9 cellular contexts compared by ENCODE assay signal in the genomic region with DNA sequence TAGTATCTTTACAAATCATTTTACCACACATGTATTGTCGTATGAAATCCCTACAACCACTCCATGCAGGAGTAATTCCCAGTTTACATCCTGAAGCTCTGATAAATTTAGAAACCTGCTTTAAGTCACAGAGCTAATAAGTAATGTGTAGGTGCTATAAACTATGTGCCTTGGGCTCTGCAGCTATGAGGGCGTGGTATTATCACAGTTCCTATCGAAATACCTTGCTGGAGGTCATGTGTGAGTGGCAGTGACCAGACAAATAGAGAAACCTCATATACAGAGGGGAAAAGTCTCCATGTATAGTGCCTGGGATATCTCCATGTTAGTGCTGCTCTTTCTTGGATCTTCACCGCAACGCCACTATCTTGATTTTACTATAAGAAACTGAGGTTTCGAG. TPM values are rescaled to one million over a fixed set of nuclear protein-coding genes. Genes with fewer than 3 reads are reported as not detected.
DNase-seq lines count a peak whose midpoint lies in the region; ATAC-seq, FAIRE-seq and TF ChIP-seq lines count a peak whose summit lies in the region.
"Had no signal": no experiment of that assay in that cellular context is flagged by ENCODE, and none has a peak within 500 bp of the region (broad histone marks: within the 10 kb centered on the region; RNA-seq: fewer than 3 reads in every experiment).

No MANE protein-coding gene starts in this region.

- no peak for TF ChIP-seq EP300 in ovary (IDR thresholded peaks at IDR 0.05)

- peaks cover 48% of the 10 kb centered on the region for H3K79me2 ChIP-seq in OCI-LY3 (ENCODE audit: low read length)

- H2AFZ ChIP-seq in OCI-LY3 (ENCODE audit: low read depth, low read length) = peak overlapping the region; percentile 97

- intact Hi-C loops in ovary (cut with DNase I) = no loop called here

- no peaks in the 10 kb centered on the region for H3K9me3 ChIP-seq in CD4-positive, CD25-positive, alpha-beta regulatory T cell (ENCODE audit: control insufficient read depth in 2 of 2, low read length in 2 of 2)
- H3K9me3 ChIP-seq in OCI-LY3 (ENCODE audit: insufficient read depth, low read length) = no peaks in the 10 kb centered on the region
- no peaks in the 10 kb centered on the region for H3K9me3 ChIP-seq in effector memory CD4-positive, alpha-beta T cell (ENCODE audit: control insufficient read depth, low read length)
- H3K9me3 ChIP-seq in ovary = no peaks in the 10 kb centered on the region

- H3K9ac ChIP-seq in OCI-LY3 (ENCODE audit: low read length) = peak overlapping the region; percentile 79; the same call in 1 of the 2 replicates

- H3K9me3 Mint-ChIP-seq in CD4-positive, CD25-positive, alpha-beta regulatory T cell = no peaks in the 10 kb centered on the region

- H3K27me3 ChIP-seq in CD4-positive, CD25-positive, alpha-beta regulatory T cell (ENCODE audit: control insufficient read depth, insufficient read depth, low read length) = peaks cover 4% of the 10 kb centered on the region
- no peaks in the 10 kb centered on the region for H3K27me3 ChIP-seq in OCI-LY3 (ENCODE audit: low read depth, low read length)
- H3K27me3 ChIP-seq in effector memory CD4-positive, alpha-beta T cell (replicated peaks; ENCODE audit: control insufficient read depth, insufficient read depth, low read length, poor library complexity, severe bottlenecking) = no peaks in the 10 kb centered on the region
- no peaks in the 10 kb centered on the region for H3K27me3 ChIP-seq in ovary

- H3K4me1 Mint-ChIP-seq in CD4-positive, CD25-positive, alpha-beta regulatory T cell = peaks cover 19 to 50% (median 35%) of the 10 kb centered on the region in 4 donors

- ATAC-seq in CD4-positive, CD25-positive, alpha-beta regulatory T cell (ENCODE audit: low read depth in 2 of 2) = no peak
- no peak for ATAC-seq in HG03565 (IDR thresholded peaks at IDR 0.05; ENCODE audit: unreplicated experiment)
- no peak for ATAC-seq in GM19351 (IDR thresholded peaks at IDR 0.05; ENCODE audit: unreplicated experiment)

- no peaks in the 10 kb centered on the region for H4K20me1 ChIP-seq in OCI-LY3 (ENCODE audit: insufficient read depth, low read length)

- H3K4me2 ChIP-seq in OCI-LY3 (ENCODE audit: low read length) = peak overlapping the region; percentile 92

- TF ChIP-seq POLR2A in ovary (IDR thresholded peaks at IDR 0.05) (no peak), H54 (IDR thresholded peaks at IDR 0.05; ENCODE audit: low read depth, low read length) (no peak)

- peak overlapping the region; percentile 97 for H3K27ac ChIP-seq in CD4-positive, CD25-positive, alpha-beta regulatory T cell (ENCODE audit: insufficient read depth, low read length, poor library complexity, severe bottlenecking)
- H3K27ac ChIP-seq in OCI-LY3 (ENCODE audit: low read length) = no peak overlapping the region; the same call in 1 of the 2 replicates
- peak overlapping the region; percentile 97 for H3K27ac ChIP-seq in effector memory CD4-positive, alpha-beta T cell (ENCODE audit: insufficient read depth, low read length, poor library complexity, severe bottlenecking)
- H3K27ac ChIP-seq in ovary = peak overlapping the region in 1 of 2 donors; percentile 82

- TF ChIP-seq CTCF in OCI-LY3 (IDR thresholded peaks at IDR 0.05; ENCODE audit: low read depth, low read length) (no peak), ovary (IDR thresholded peaks at IDR 0.05) (no peak)

- H3K4me3 Mint-ChIP-seq in CD4-positive, CD25-positive, alpha-beta regulatory T cell = peak overlapping the region; percentile 95 to 98 (median 96)

- H3K4me3 ChIP-seq in CD4-positive, CD25-positive, alpha-beta regulatory T cell (ENCODE audit: low read depth, low read length) = peak overlapping the region; percentile 98
- peak overlapping the region; percentile 94 for H3K4me3 ChIP-seq in OCI-LY3 (ENCODE audit: low read length)
- H3K4me3 ChIP-seq in effector memory CD4-positive, alpha-beta T cell (ENCODE audit: insufficient read depth, low read depth, low read length, poor library complexity, severe bottlenecking) = peak overlapping the region; percentile 70
- H3K4me3 ChIP-seq in ovary = peak overlapping the region; percentile 84

- H3K36me3 Mint-ChIP-seq in CD4-positive, CD25-positive, alpha-beta regulatory T cell = peaks cover 3% of the 10 kb centered on the region

- peak overlapping the region; percentile 97 to 99 (median 99) for H3K27ac Mint-ChIP-seq in CD4-positive, CD25-positive, alpha-beta regulatory T cell

- no peak for FAIRE-seq in H54 (lab: Jason Lieb, UNC)

- 95 to 99% (median 97%) methylated on average over 6 of the region's 6 CpGs for whole genome bisulfite sequencing in ovary, 3 donors

- no peak for DNase-seq in CD4-positive, CD25-positive, alpha-beta regulatory T cell
- DNase-seq in effector memory CD4-positive, alpha-beta T cell = no peak
- DNase-seq in ovary (no peak), NCI-H187 (lab: John Stamatoyannopoulos, UW) (no peak), H54 (ENCODE audit: insufficient read length, low spot score) (no peak)
- DNase-seq: WERI-Rb-1 had no signal

- peaks cover 9% of the 10 kb centered on the region for H3K36me3 ChIP-seq in CD4-positive, CD25-positive, alpha-beta regulatory T cell (ENCODE audit: control insufficient read depth, insufficient read depth, low read length)
- H3K36me3 ChIP-seq in OCI-LY3 (replicated peaks; ENCODE audit: low read depth, low read length) (peaks cover 4% of the 10 kb centered on the region), ovary (no peaks in the 10 kb centered on the region)
- H3K36me3 ChIP-seq in effector memory CD4-positive, alpha-beta T cell (ENCODE audit: control insufficient read depth, insufficient read depth, low read length) = no peaks in the 10 kb centered on the region

- H3K4me1 ChIP-seq in CD4-positive, CD25-positive, alpha-beta regulatory T cell (ENCODE audit: control insufficient read depth, insufficient read depth, low read length, poor library complexity, severe bottlenecking) = peaks cover 34% of the 10 kb centered on the region
- H3K4me1 ChIP-seq in OCI-LY3 (ENCODE audit: low read length) (peaks cover 28% of the 10 kb centered on the region), ovary (ENCODE audit: insufficient read depth) (peaks cover 11% of the 10 kb centered on the region)
- H3K4me1 ChIP-seq in effector memory CD4-positive, alpha-beta T cell (ENCODE audit: control insufficient read depth, insufficient read depth, low read length, poor library complexity, severe bottlenecking) = peaks cover 6% of the 10 kb centered on the region

- H3K27me3 Mint-ChIP-seq in CD4-positive, CD25-positive, alpha-beta regulatory T cell = peaks cover 13% of the 10 kb centered on the region

RNA-seq across cellular contexts. Expression of gene TBC1D15, which starts 0.9 kb away (rescaled TPM):
- total RNA-seq in CD4-positive, CD25-positive, alpha-beta regulatory T cell = 96.2 TPM
- polyA plus RNA-seq in CD4-positive, CD25-positive, alpha-beta regulatory T cell = 10 to 100 TPM; 49.6 to 74.4 (median 61.6) TPM
- 10 to 100 TPM; 37.8 to 49.3 (median 41.2) TPM for total RNA-seq in ovary
- polyA plus RNA-seq in ovary = 10 to 100 TPM; 30.4 to 34.5 TPM
